In the genomic region with DNA sequence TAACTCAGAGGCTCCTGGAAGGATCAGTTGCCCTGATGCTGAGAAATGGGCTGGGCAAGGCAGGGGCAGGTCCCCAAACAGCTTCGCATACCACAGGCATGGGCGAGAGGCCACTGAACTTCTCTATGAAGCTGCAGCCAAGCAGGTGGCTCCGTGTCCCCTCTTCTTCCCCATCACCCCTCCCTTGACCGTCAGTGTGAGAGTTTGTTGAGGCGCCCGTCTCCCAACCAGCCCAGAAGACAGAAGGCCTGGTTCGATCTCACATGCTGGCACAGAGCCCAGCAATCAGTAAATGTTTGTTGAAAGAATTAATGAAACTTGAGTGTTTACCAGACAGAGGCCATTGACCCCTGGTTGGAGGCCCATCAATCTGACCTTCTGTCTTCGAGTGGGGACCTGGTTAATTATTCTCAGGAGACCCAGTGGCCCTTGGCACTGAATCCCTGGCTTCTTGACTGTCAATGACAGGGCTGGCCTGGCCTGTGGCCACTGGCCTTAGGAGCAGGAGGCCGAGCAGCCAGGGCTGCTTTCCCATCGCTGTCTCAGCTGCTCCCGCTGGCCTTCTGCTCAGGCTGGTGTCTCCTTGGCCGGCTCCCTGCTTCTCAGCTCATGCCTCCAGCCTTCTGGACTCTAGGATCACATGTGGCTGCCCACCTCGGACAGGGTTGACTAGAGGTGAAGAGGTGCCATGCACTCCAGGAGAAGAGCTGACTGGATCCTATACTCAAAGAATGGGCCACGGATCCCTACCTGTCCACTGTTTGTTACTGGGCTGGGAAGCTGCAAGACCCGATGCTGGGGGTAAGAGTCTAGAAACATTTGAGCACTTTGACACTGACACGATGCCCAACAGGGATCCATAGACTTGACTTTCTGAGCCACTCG, we compare ENCODE assay signal across 1 cellular context.
A peak's percentile ranks its signal among the peaks of the same experiment; 100 is the strongest.
TF ChIP-seq lines count a peak whose summit lies in the region.

No MANE protein-coding gene starts in this region.

TF ChIP-seq in HepG2, 621 proteins besides CTCF, POLR2A, EP300 and RAD21 (continued from another document and continues in another):
- TF ChIP-seq, protein P1, sequence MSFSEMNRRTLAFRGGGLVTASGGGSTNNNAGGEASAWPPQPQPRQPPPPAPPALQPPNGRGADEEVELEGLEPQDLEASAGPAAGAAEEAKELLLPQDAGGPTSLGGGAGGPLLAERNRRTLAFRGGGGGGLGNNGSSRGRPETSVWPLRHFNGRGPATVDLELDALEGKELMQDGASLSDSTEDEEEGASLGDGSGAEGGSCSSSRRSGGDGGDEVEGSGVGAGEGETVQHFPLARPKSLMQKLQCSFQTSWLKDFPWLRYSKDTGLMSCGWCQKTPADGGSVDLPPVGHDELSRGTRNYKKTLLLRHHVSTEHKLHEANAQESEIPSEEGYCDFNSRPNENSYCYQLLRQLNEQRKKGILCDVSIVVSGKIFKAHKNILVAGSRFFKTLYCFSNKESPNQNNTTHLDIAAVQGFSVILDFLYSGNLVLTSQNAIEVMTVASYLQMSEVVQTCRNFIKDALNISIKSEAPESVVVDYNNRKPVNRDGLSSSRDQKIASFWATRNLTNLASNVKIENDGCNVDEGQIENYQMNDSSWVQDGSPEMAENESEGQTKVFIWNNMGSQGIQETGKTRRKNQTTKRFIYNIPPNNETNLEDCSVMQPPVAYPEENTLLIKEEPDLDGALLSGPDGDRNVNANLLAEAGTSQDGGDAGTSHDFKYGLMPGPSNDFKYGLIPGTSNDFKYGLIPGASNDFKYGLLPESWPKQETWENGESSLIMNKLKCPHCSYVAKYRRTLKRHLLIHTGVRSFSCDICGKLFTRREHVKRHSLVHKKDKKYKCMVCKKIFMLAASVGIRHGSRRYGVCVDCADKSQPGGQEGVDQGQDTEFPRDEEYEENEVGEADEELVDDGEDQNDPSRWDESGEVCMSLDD (CRISPR knock-in tag; IDR thresholded peaks at IDR 0.05; ENCODE audit: borderline replicate concordance), result 0 out of 2 replicates have a peak, but pooled peaks have one; percentile 58
- TF ChIP-seq HNRNPK (IDR thresholded peaks at IDR 0.05; ENCODE audit: low read depth, low read length, poor library complexity, severe bottlenecking), result no peak
- no peak for TF ChIP-seq SRY (CRISPR knock-in tag; IDR thresholded peaks at IDR 0.05)
- peak; percentile 58; the same call in 1 of the 2 replicates for TF ChIP-seq ETV5 (CRISPR knock-in tag; IDR thresholded peaks at IDR 0.05; ENCODE audit: borderline replicate concordance)
- peak; percentile 77; the same call in 1 of the 2 replicates for TF ChIP-seq NKX3-1 (CRISPR knock-in tag; IDR thresholded peaks at IDR 0.05)
- TF ChIP-seq ZNF775 (CRISPR knock-in tag; IDR thresholded peaks at IDR 0.05; ENCODE audit: borderline replicate concordance), result no peak
- peak; percentile 97 for TF ChIP-seq FOXA3 (CRISPR knock-in tag; IDR thresholded peaks at IDR 0.05)
- TF ChIP-seq SMARCC2 (IDR thresholded peaks at IDR 0.05), result no peak
- TF ChIP-seq ISX (CRISPR knock-in tag; conservative IDR thresholded peaks at IDR 0.05), result no peak
- TF ChIP-seq ZFP37 (CRISPR knock-in tag; IDR thresholded peaks at IDR 0.05; ENCODE audit: borderline replicate concordance), result no peak
- TF ChIP-seq, protein P2, sequence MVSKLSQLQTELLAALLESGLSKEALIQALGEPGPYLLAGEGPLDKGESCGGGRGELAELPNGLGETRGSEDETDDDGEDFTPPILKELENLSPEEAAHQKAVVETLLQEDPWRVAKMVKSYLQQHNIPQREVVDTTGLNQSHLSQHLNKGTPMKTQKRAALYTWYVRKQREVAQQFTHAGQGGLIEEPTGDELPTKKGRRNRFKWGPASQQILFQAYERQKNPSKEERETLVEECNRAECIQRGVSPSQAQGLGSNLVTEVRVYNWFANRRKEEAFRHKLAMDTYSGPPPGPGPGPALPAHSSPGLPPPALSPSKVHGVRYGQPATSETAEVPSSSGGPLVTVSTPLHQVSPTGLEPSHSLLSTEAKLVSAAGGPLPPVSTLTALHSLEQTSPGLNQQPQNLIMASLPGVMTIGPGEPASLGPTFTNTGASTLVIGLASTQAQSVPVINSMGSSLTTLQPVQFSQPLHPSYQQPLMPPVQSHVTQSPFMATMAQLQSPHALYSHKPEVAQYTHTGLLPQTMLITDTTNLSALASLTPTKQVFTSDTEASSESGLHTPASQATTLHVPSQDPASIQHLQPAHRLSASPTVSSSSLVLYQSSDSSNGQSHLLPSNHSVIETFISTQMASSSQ (IDR thresholded peaks at IDR 0.05; ENCODE audit: low read depth), result peak; percentile 98
- TF ChIP-seq, protein P2 (CRISPR knock-in tag; IDR thresholded peaks at IDR 0.05; ENCODE audit: borderline replicate concordance), result peak; percentile 99
- peak; percentile 67; the same call in 1 of the 2 replicates for TF ChIP-seq ZNF792 (CRISPR knock-in tag; IDR thresholded peaks at IDR 0.05)
- 0 out of 2 replicates have a peak, but pooled peaks have one; percentile 41 for TF ChIP-seq POLR2G (IDR thresholded peaks at IDR 0.05; ENCODE audit: low read depth, low read length)
- peak; percentile 43 for TF ChIP-seq ZEB1 (IDR thresholded peaks at IDR 0.05; ENCODE audit: insufficient replicate concordance, low read depth)
- no peak for TF ChIP-seq FIP1L1 (IDR thresholded peaks at IDR 0.05; ENCODE audit: borderline replicate concordance, insufficient read depth, low read depth, low read length)
- TF ChIP-seq KDM1A (CRISPR knock-in tag; IDR thresholded peaks at IDR 0.05), result 0 out of 2 replicates have a peak, but pooled peaks have one; percentile 47
- TF ChIP-seq ARID2 (CRISPR knock-in tag; IDR thresholded peaks at IDR 0.05; ENCODE audit: borderline replicate concordance), result 0 out of 2 replicates have a peak, but pooled peaks have one; percentile 48
- peak; percentile 94 for TF ChIP-seq RARA (CRISPR knock-in tag; IDR thresholded peaks at IDR 0.05)
- TF ChIP-seq, protein P3, sequence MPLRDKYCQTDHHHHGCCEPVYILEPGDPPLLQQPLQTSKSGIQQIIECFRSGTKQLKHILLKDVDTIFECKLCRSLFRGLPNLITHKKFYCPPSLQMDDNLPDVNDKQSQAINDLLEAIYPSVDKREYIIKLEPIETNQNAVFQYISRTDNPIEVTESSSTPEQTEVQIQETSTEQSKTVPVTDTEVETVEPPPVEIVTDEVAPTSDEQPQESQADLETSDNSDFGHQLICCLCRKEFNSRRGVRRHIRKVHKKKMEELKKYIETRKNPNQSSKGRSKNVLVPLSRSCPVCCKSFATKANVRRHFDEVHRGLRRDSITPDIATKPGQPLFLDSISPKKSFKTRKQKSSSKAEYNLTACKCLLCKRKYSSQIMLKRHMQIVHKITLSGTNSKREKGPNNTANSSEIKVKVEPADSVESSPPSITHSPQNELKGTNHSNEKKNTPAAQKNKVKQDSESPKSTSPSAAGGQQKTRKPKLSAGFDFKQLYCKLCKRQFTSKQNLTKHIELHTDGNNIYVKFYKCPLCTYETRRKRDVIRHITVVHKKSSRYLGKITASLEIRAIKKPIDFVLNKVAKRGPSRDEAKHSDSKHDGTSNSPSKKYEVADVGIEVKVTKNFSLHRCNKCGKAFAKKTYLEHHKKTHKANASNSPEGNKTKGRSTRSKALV (CRISPR knock-in tag; IDR thresholded peaks at IDR 0.05), result 0 out of 2 replicates have a peak, but pooled peaks have one; percentile 38
- peak; percentile 45; the same call in 1 of the 2 replicates for TF ChIP-seq TCF7 (IDR thresholded peaks at IDR 0.05; ENCODE audit: low read depth)
- TF ChIP-seq, protein P4, sequence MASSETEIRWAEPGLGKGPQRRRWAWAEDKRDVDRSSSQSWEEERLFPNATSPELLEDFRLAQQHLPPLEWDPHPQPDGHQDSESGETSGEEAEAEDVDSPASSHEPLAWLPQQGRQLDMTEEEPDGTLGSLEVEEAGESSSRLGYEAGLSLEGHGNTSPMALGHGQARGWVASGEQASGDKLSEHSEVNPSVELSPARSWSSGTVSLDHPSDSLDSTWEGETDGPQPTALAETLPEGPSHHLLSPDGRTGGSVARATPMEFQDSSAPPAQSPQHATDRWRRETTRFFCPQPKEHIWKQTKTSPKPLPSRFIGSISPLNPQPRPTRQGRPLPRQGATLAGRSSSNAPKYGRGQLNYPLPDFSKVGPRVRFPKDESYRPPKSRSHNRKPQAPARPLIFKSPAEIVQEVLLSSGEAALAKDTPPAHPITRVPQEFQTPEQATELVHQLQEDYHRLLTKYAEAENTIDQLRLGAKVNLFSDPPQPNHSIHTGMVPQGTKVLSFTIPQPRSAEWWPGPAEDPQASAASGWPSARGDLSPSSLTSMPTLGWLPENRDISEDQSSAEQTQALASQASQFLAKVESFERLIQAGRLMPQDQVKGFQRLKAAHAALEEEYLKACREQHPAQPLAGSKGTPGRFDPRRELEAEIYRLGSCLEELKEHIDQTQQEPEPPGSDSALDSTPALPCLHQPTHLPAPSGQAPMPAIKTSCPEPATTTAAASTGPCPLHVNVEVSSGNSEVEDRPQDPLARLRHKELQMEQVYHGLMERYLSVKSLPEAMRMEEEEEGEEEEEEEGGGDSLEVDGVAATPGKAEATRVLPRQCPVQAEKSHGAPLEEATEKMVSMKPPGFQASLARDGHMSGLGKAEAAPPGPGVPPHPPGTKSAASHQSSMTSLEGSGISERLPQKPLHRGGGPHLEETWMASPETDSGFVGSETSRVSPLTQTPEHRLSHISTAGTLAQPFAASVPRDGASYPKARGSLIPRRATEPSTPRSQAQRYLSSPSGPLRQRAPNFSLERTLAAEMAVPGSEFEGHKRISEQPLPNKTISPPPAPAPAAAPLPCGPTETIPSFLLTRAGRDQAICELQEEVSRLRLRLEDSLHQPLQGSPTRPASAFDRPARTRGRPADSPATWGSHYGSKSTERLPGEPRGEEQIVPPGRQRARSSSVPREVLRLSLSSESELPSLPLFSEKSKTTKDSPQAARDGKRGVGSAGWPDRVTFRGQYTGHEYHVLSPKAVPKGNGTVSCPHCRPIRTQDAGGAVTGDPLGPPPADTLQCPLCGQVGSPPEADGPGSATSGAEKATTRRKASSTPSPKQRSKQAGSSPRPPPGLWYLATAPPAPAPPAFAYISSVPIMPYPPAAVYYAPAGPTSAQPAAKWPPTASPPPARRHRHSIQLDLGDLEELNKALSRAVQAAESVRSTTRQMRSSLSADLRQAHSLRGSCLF (CRISPR knock-in tag; IDR thresholded peaks at IDR 0.05; ENCODE audit: borderline replicate concordance), result no peak
- peak; percentile 77; the same call in 1 of the 2 replicates for TF ChIP-seq ZNF292 (CRISPR knock-in tag; IDR thresholded peaks at IDR 0.05; ENCODE audit: borderline replicate concordance, low read depth)
- TF ChIP-seq, protein P5, sequence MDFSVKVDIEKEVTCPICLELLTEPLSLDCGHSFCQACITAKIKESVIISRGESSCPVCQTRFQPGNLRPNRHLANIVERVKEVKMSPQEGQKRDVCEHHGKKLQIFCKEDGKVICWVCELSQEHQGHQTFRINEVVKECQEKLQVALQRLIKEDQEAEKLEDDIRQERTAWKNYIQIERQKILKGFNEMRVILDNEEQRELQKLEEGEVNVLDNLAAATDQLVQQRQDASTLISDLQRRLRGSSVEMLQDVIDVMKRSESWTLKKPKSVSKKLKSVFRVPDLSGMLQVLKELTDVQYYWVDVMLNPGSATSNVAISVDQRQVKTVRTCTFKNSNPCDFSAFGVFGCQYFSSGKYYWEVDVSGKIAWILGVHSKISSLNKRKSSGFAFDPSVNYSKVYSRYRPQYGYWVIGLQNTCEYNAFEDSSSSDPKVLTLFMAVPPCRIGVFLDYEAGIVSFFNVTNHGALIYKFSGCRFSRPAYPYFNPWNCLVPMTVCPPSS (IDR thresholded peaks at IDR 0.05), result no peak
- peak; percentile 79 for TF ChIP-seq ERF (CRISPR knock-in tag; IDR thresholded peaks at IDR 0.05)
- peak; percentile 86 for TF ChIP-seq PHF21A (CRISPR knock-in tag; IDR thresholded peaks at IDR 0.05)
- TF ChIP-seq ZNF180 (CRISPR knock-in tag; IDR thresholded peaks at IDR 0.05; ENCODE audit: borderline replicate concordance, low read depth), result no peak
- TF ChIP-seq ZFP90 (CRISPR knock-in tag; IDR thresholded peaks at IDR 0.05; ENCODE audit: borderline replicate concordance), result no peak
- peak; percentile 21; the same call in 1 of the 2 replicates for TF ChIP-seq MTA1 (CRISPR knock-in tag; IDR thresholded peaks at IDR 0.05; ENCODE audit: borderline replicate concordance)
- TF ChIP-seq ZNF274 (CRISPR knock-in tag; IDR thresholded peaks at IDR 0.05), result 0 out of 2 replicates have a peak, but pooled peaks have one; percentile 39
- no peak for TF ChIP-seq NAIF1 (CRISPR knock-in tag; IDR thresholded peaks at IDR 0.05; ENCODE audit: borderline replicate concordance)
- peak; percentile 94 for TF ChIP-seq ZNF703 (CRISPR knock-in tag; IDR thresholded peaks at IDR 0.05; ENCODE audit: borderline replicate concordance)
- TF ChIP-seq RXRB (CRISPR knock-in tag; IDR thresholded peaks at IDR 0.05; ENCODE audit: borderline replicate concordance), result peak; percentile 100
- 0 out of 2 replicates have a peak, but pooled peaks have one; percentile 17 for TF ChIP-seq ZBTB7A (CRISPR knock-in tag; IDR thresholded peaks at IDR 0.05)
- no peak for TF ChIP-seq ZC3H13 (CRISPR knock-in tag; IDR thresholded peaks at IDR 0.05)
- TF ChIP-seq NR2F1 (CRISPR knock-in tag; IDR thresholded peaks at IDR 0.05), result peak; percentile 87 to 92
- no peak for TF ChIP-seq TEAD2 (CRISPR knock-in tag; IDR thresholded peaks at IDR 0.05)
- no peak for TF ChIP-seq PAWR (CRISPR knock-in tag; IDR thresholded peaks at IDR 0.05; ENCODE audit: borderline replicate concordance)
- no peak for TF ChIP-seq SP1 (IDR thresholded peaks at IDR 0.05)
- no peak for TF ChIP-seq SP1 (CRISPR knock-in tag; IDR thresholded peaks at IDR 0.05)
- TF ChIP-seq MEIS1 (CRISPR knock-in tag; IDR thresholded peaks at IDR 0.05; ENCODE audit: borderline replicate concordance), result peak; percentile 24; the same call in 1 of the 2 replicates
- TF ChIP-seq ISL2 (CRISPR knock-in tag; IDR thresholded peaks at IDR 0.05), result peak; percentile 91
- TF ChIP-seq, protein P6, sequence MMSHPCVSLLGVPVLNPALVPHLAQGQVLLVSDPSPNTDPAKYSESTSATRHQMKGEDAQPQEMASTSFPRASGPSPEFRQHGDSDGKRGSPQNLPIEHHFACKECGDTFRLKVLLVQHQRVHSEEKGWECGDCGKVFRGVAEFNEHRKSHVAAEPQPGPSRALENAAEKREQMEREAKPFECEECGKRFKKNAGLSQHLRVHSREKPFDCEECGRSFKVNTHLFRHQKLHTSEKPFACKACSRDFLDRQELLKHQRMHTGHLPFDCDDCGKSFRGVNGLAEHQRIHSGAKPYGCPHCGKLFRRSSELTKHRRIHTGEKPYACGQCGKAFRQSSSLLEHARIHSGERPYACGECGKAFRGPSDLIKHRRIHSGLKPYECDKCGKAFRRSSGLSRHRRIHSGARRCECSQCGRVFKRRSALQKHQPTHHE (CRISPR knock-in tag; IDR thresholded peaks at IDR 0.05; ENCODE audit: borderline replicate concordance), result peak; percentile 63; the same call in 1 of the 2 replicates
- 0 out of 2 replicates have a peak, but pooled peaks have one; percentile 52 for TF ChIP-seq KLF15 (CRISPR knock-in tag; IDR thresholded peaks at IDR 0.05; ENCODE audit: borderline replicate concordance)
- TF ChIP-seq SIX1 (CRISPR knock-in tag; IDR thresholded peaks at IDR 0.05; ENCODE audit: borderline replicate concordance), result peak; percentile 95
